In genomic region chrX:64394059-64394873, GRCh38 we compare ENCODE assay signal across 8 cellular contexts. TPM values are rescaled to one million over a fixed set of nuclear protein-coding genes. Genes with fewer than 3 reads are reported as not detected.
A peak's percentile ranks its signal among the peaks of the same experiment; 100 is the strongest.
DNase-seq lines count a peak whose midpoint lies in the region; ATAC-seq and TF ChIP-seq lines count a peak whose summit lies in the region.

No MANE protein-coding gene starts in this region.

- H3K27me3 Mint-ChIP-seq in activated naive CD4-positive, alpha-beta T cell treated with anti-CD3 and anti-CD28 coated beads, Interleukin-2, amount 10 ng/mL, durations not matched to agents 7 days and 5 days: no peaks in the 10 kb centered on the region

- peak overlapping the region in 3 of 4 donors; percentile 51 to 62 (median 57) for H3K27ac ChIP-seq in sigmoid colon

- no peaks in the 10 kb centered on the region for H3K9me2 ChIP-seq in Loucy (replicated peaks; ENCODE audit: low read depth, low read length)

- ATAC-seq in HG02938 (IDR thresholded peaks at IDR 0.05; ENCODE audit: unreplicated experiment): no peak
- ATAC-seq in HG02571 (IDR thresholded peaks at IDR 0.05; ENCODE audit: unreplicated experiment): no peak

- CTCF ChIA-PET in activated naive CD4-positive, alpha-beta T cell treated with anti-CD3 and anti-CD28 coated beads, Interleukin-2, amount 10 ng/mL, durations not matched to agents 7 days and 5 days (lab: Charles Lee): no interaction called here

- TF ChIP-seq EP300 in sigmoid colon (IDR thresholded peaks at IDR 0.05): no peak

- peaks cover 48% of the 10 kb centered on the region for H3K4me1 ChIP-seq in Loucy (ENCODE audit: insufficient read depth, low read length, poor library complexity, severe bottlenecking)
- H3K4me1 ChIP-seq in sigmoid colon: no peaks in the 10 kb centered on the region

- H3K9ac ChIP-seq in Loucy (ENCODE audit: low read depth, low read length, poor library complexity, severe bottlenecking): peak overlapping the region; percentile 82

- no peak for DNase-seq in activated naive CD4-positive, alpha-beta T cell treated with anti-CD3 and anti-CD28 coated beads, Interleukin-2, amount 10 ng/mL, durations not matched to agents 7 days and 5 days
- no peak for DNase-seq in activated naive CD4-positive, alpha-beta T cell treated with anti-CD3 and anti-CD28 coated beads, Interleukin-2, amount 50 U/mL, for 16 hours
- DNase-seq in epithelial cell of esophagus (ENCODE audit: low read depth) (no peak), sigmoid colon (no peak)
- no peak for DNase-seq in stimulated activated CD4-positive, alpha-beta T cell treated with anti-CD3 and anti-CD28 coated beads, Interleukin-4, amount 100 ng/mL, for 4 hours

- H2AFZ ChIP-seq in Loucy (ENCODE audit: low read length): peak overlapping the region; percentile 98

- peaks cover 28% of the 10 kb centered on the region for H3K4me1 Mint-ChIP-seq in activated naive CD4-positive, alpha-beta T cell treated with anti-CD3 and anti-CD28 coated beads, Interleukin-2, amount 10 ng/mL, durations not matched to agents 7 days and 5 days

- H3K36me3 ChIP-seq in Loucy (ENCODE audit: insufficient read depth, low read length): no peaks in the 10 kb centered on the region
- H3K36me3 ChIP-seq in sigmoid colon: no peaks in the 10 kb centered on the region

- H3K4me3 ChIP-seq in Loucy (ENCODE audit: low read length, poor library complexity, severe bottlenecking) (peak overlapping the region; percentile 96), epithelial cell of esophagus (ENCODE audit: low read length) (peak overlapping the region; percentile 58), sigmoid colon (peak overlapping the region; percentile 47 to 70 (median 61))

- peaks cover 43% of the 10 kb centered on the region for H3K79me2 ChIP-seq in Loucy (ENCODE audit: insufficient read depth, low read length)

- H3F3A ChIP-seq in Loucy (ENCODE audit: low read depth): no peaks in the 10 kb centered on the region

- H3K27me3 ChIP-seq in Loucy (ENCODE audit: insufficient read depth, low read length, poor library complexity, severe bottlenecking) (no peaks in the 10 kb centered on the region), sigmoid colon (no peaks in the 10 kb centered on the region)

- WGBS in sigmoid colon, 2 donors: 21 to 39% methylated on average over 12 of the region's 12 CpGs

- H3K9me3 ChIP-seq in Loucy (ENCODE audit: insufficient read depth, low read depth, low read length) (no peaks in the 10 kb centered on the region), sigmoid colon (no peaks in the 10 kb centered on the region)

- peaks cover 11% of the 10 kb centered on the region for H4K20me1 ChIP-seq in Loucy (ENCODE audit: insufficient read depth, low read length, poor library complexity, severe bottlenecking)

- TF ChIP-seq CTCF in Loucy (conservative IDR thresholded peaks at IDR 0.05; ENCODE audit: low read length) (no peak), epithelial cell of esophagus (IDR thresholded peaks at IDR 0.05; ENCODE audit: insufficient read depth, low read depth, low read length, missing control alignments) (no peak), sigmoid colon (IDR thresholded peaks at IDR 0.05) (no peak)

- H3K36me3 Mint-ChIP-seq in activated naive CD4-positive, alpha-beta T cell treated with anti-CD3 and anti-CD28 coated beads, Interleukin-2, amount 10 ng/mL, durations not matched to agents 7 days and 5 days: no peaks in the 10 kb centered on the region

- peak overlapping the region; percentile 88 for H3K4me2 ChIP-seq in Loucy (ENCODE audit: low read depth, low read length, poor library complexity, severe bottlenecking)

- peak overlapping the region; percentile 87 for H3K27ac Mint-ChIP-seq in activated naive CD4-positive, alpha-beta T cell treated with anti-CD3 and anti-CD28 coated beads, Interleukin-2, amount 10 ng/mL, durations not matched to agents 7 days and 5 days

- intact Hi-C loops in sigmoid colon (cut with DNase I): loop anchor here (2.0 kb wide), 1 partner anchor 187 kb away; no protein-coding TSS in a partner anchor

- no peaks in the 10 kb centered on the region for H3K9me3 Mint-ChIP-seq in activated naive CD4-positive, alpha-beta T cell treated with anti-CD3 and anti-CD28 coated beads, Interleukin-2, amount 10 ng/mL, durations not matched to agents 7 days and 5 days

- TF ChIP-seq POLR2A in sigmoid colon (IDR thresholded peaks at IDR 0.05): no peak

- peak overlapping the region; percentile 89 for H3K4me3 Mint-ChIP-seq in activated naive CD4-positive, alpha-beta T cell treated with anti-CD3 and anti-CD28 coated beads, Interleukin-2, amount 10 ng/mL, durations not matched to agents 7 days and 5 days

RNA-seq across cellular contexts. Expression of gene MTMR8, which starts 1.0 kb away (rescaled TPM):
- 1 to 10 TPM; 1.4 to 4.3 (median 3.6) TPM for total RNA-seq in sigmoid colon
- 1 to 10 TPM; 1.8 to 2.1 (median 1.8) TPM for polyA plus RNA-seq in sigmoid colon
